28 cellular contexts compared by ENCODE assay signal in genomic region chr20:23875606-23876237, GRCh38. TPM values are rescaled to one million over a fixed set of nuclear protein-coding genes. Genes with fewer than 3 reads are reported as not detected.
"Had no signal": no experiment of that assay in that cellular context is flagged by ENCODE, and none has a peak within 500 bp of the region (broad histone marks: within the 10 kb centered on the region; RNA-seq: fewer than 3 reads in every experiment).

No MANE protein-coding gene starts in this region.

- H3K9me3 Mint-ChIP-seq: activated CD4-positive, alpha-beta memory T cell treated with anti-CD3 and anti-CD28 coated beads for 36 hours; activated CD4-positive, alpha-beta T cell treated with anti-CD3 and anti-CD28 coated beads, Interleukin-2, amount 10 ng/mL, durations not matched to agents 7 days and 5 days; activated naive CD4-positive, alpha-beta T cell treated with anti-CD3 and anti-CD28 coated beads for 36 hours; activated naive CD8-positive, alpha-beta T cell treated with anti-CD3 and anti-CD28 coated beads for 36 hours; activated T-cell treated with anti-CD3 and anti-CD28 coated beads, Interleukin-2, amount 50 U/mL, for 4 hours had no signal

- ATAC-seq: activated T-cell treated with anti-CD3 and anti-CD28 coated beads, Interleukin-2, amount 50 U/mL, for 4 hours; Panc1; Right ventricle myocardium inferior had no signal

- H3K27ac ChIP-seq: SK-N-MC, VCaP had no signal

- H3K27ac Mint-ChIP-seq: activated CD4-positive, alpha-beta memory T cell treated with anti-CD3 and anti-CD28 coated beads for 36 hours; activated naive CD4-positive, alpha-beta T cell treated with anti-CD3 and anti-CD28 coated beads for 36 hours; activated naive CD8-positive, alpha-beta T cell treated with anti-CD3 and anti-CD28 coated beads for 36 hours had no signal

- H3K36me3 Mint-ChIP-seq: activated CD4-positive, alpha-beta memory T cell treated with anti-CD3 and anti-CD28 coated beads for 36 hours; activated naive CD8-positive, alpha-beta T cell treated with anti-CD3 and anti-CD28 coated beads for 36 hours had no signal

- H3K4me3 Mint-ChIP-seq: activated CD4-positive, alpha-beta memory T cell treated with anti-CD3 and anti-CD28 coated beads for 36 hours; activated CD4-positive, alpha-beta T cell treated with anti-CD3 and anti-CD28 coated beads, Interleukin-2, amount 10 ng/mL, durations not matched to agents 7 days and 5 days; activated naive CD4-positive, alpha-beta T cell treated with anti-CD3 and anti-CD28 coated beads for 36 hours; activated naive CD8-positive, alpha-beta T cell treated with anti-CD3 and anti-CD28 coated beads for 36 hours; activated T-cell treated with anti-CD3 and anti-CD28 coated beads, Interleukin-2, amount 50 U/mL, for 4 hours had no signal

- H3K4me3 ChIP-seq: SK-N-MC had no signal

- DNase-seq: activated CD4-positive, alpha-beta memory T cell treated with anti-CD3 and anti-CD28 coated beads for 36 hours; activated CD4-positive, alpha-beta T cell treated with anti-CD3 and anti-CD28 coated beads, Interleukin-2, amount 10 ng/mL, durations not matched to agents 7 days and 5 days; activated CD4-positive, CD25-positive, alpha-beta regulatory T cell; activated CD8-positive, alpha-beta memory T cell treated with anti-CD3 and anti-CD28 coated beads for 24 hours; activated gamma-delta T cell; activated naive CD4-positive, alpha-beta T cell treated with anti-CD3 and anti-CD28 coated beads for 36 hours; activated naive CD8-positive, alpha-beta T cell treated with anti-CD3 and anti-CD28 coated beads for 36 hours; activated T-cell treated with anti-CD3 and anti-CD28 coated beads, Interleukin-2, amount 50 U/mL, for 4 hours; cerebellar nuclear complex; NCI-H1092; NCI-H1417 treated with DMSO at 0.1 percent for 48 hours; NCI-H1694; NCI-H2029 treated with DMSO at 0.1 percent for 48 hours; NCI-H345; NCI-H510A; NCI-H526 treated with DMSO at 0.1 percent for 48 hours; NK-92 treated with Interleukin-12 subunit alpha and Interleukin-12 subunit beta, amount 100 ng/mL, for 24 hours; OCI-M1; RPMI8226; T-helper 1 cell had no signal

- H3K27me3 Mint-ChIP-seq: activated naive CD8-positive, alpha-beta T cell treated with anti-CD3 and anti-CD28 coated beads for 36 hours had no signal

RNA-seq across cellular contexts. Expression of gene CST5, which starts 3.8 kb away (rescaled TPM):
- total RNA-seq: activated CD4-positive, alpha-beta memory T cell treated with anti-CD3 and anti-CD28 coated beads for 36 hours; activated CD4-positive, alpha-beta T cell treated with anti-CD3 and anti-CD28 coated beads, Interleukin-2, amount 10 ng/mL, durations not matched to agents 7 days and 5 days; activated naive CD4-positive, alpha-beta T cell treated with anti-CD3 and anti-CD28 coated beads for 36 hours; activated naive CD8-positive, alpha-beta T cell treated with anti-CD3 and anti-CD28 coated beads for 36 hours; activated T-cell treated with anti-CD3 and anti-CD28 coated beads, Interleukin-2, amount 50 U/mL, for 4 hours; cardiac septum; LHCN-M2; M059J; Right ventricle myocardium inferior; T-helper 2 cell treated with Interferon-gamma antibody and Interleukin-4, amounts not matched to agents 100 ng/mL and 5 ng/mL, for 36 hours had no signal

RNA-seq across cellular contexts. Expression of gene CST2, which starts 49.2 kb away (rescaled TPM):
- total RNA-seq: activated CD4-positive, alpha-beta memory T cell treated with anti-CD3 and anti-CD28 coated beads for 36 hours; activated CD4-positive, alpha-beta T cell treated with anti-CD3 and anti-CD28 coated beads, Interleukin-2, amount 10 ng/mL, durations not matched to agents 7 days and 5 days; activated naive CD4-positive, alpha-beta T cell treated with anti-CD3 and anti-CD28 coated beads for 36 hours; activated naive CD8-positive, alpha-beta T cell treated with anti-CD3 and anti-CD28 coated beads for 36 hours; activated T-cell treated with anti-CD3 and anti-CD28 coated beads, Interleukin-2, amount 50 U/mL, for 4 hours; cardiac septum; LHCN-M2; M059J; Right ventricle myocardium inferior; T-helper 2 cell treated with Interferon-gamma antibody and Interleukin-4, amounts not matched to agents 100 ng/mL and 5 ng/mL, for 36 hours had no signal
